Comparison of ENCODE assay signal across 14 cellular contexts in the genomic region with DNA sequence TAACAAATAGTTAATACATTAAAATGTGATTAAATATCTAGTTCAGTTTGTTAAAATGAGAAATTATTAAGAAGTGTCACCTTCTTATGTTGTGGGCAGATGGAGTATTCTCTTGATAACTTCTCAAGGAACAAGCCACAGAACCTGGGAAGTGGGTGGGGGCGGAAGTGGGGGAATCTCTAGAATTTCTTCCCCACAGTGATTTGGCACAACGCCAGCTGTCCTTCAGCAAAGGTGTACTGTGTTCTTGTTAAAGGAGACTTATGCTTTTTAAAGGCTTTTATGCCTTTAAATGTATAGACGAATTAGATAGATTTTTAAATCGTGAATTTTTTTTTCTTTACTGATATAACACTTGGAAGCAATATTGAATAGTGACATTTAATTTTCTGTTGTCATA. TPM values are rescaled to one million over a fixed set of nuclear protein-coding genes. Genes with fewer than 3 reads are reported as not detected.
DNase-seq lines count a peak whose midpoint lies in the region; ATAC-seq, FAIRE-seq and TF ChIP-seq lines count a peak whose summit lies in the region.
"Had no signal": no experiment of that assay in that cellular context is flagged by ENCODE, and none has a peak within 500 bp of the region (broad histone marks: within the 10 kb centered on the region; RNA-seq: fewer than 3 reads in every experiment).

No MANE protein-coding gene starts in this region.

- CTCF ChIA-PET in A673 (lab: Charles Lee), result no interaction called here

- no peak for TF ChIP-seq EP300 in gastroesophageal sphincter (IDR thresholded peaks at IDR 0.05)

- BruUV-seq in A673 (replicated peaks; lab: Mats Ljungman, UMichigan), result no TSS peak

- TF ChIP-seq POLR2A in gastroesophageal sphincter (IDR thresholded peaks at IDR 0.05), result no peak

- no peak overlapping the region for H3K27ac ChIP-seq in A673 (ENCODE audit: low read depth, low read length, poor library complexity, severe bottlenecking)
- H3K27ac ChIP-seq in gastroesophageal sphincter, result no peak overlapping the region
- H3K27ac ChIP-seq: dorsolateral prefrontal cortex, neural progenitor cell, suprapubic skin had no signal

- intact Hi-C loops in A673 (cut with micrococcal nuclease; ENCODE audit: unreplicated experiment), result no loop called here

- peaks cover 6% of the 10 kb centered on the region for H3K9me3 ChIP-seq in A673 (ENCODE audit: low read depth, low read length, poor library complexity, severe bottlenecking)
- H3K9me3 ChIP-seq in gastroesophageal sphincter, result no peaks in the 10 kb centered on the region
- H3K9me3 ChIP-seq: suprapubic skin had no signal

- FAIRE-seq in RCC 7860 (lab: Jason Lieb, UNC), result peak; percentile 23
- FAIRE-seq: H1 had no signal

- 61 to 73% methylated on average over 4 of the region's 4 CpGs for WGBS in gastroesophageal sphincter (ENCODE audit: low coverage in 1 of 2), 2 donors

- peak in 2 of 3 experiments; percentile 22 to 62 for DNase-seq in NCI-H1417 (lab: John Stamatoyannopoulos, UW)
- no peak for DNase-seq in NCI-H1417 treated with DMSO at 0.1 percent for 48 hours (lab: John Stamatoyannopoulos, UW)
- DNase-seq in A673 (ENCODE audit: low spot score), result peak; percentile 7
- DNase-seq in RCC 7860 (ENCODE audit: low spot score), result no peak
- DNase-seq in effector CD4-positive, alpha-beta T cell, result peak; percentile 3
- no peak for DNase-seq in NCI-H1048 (lab: John Stamatoyannopoulos, UW)
- DNase-seq: dorsolateral prefrontal cortex, IMR-90, NCI-H1436 had no signal

- ATAC-seq in HG03025 (IDR thresholded peaks at IDR 0.05; ENCODE audit: low FRiP score, unreplicated experiment) (no peak), gastroesophageal sphincter (no peak)

- H3K4me1 ChIP-seq in A673 (ENCODE audit: insufficient read depth, low read length, poor library complexity, severe bottlenecking) (peaks cover 3% of the 10 kb centered on the region), gastroesophageal sphincter (peaks cover 0 to 15% (median 0%) of the 10 kb centered on the region in 3 donors)
- H3K4me1 ChIP-seq: neural progenitor cell, suprapubic skin had no signal

- POLR2A ChIA-PET in A673 (lab: Charles Lee; ENCODE audit: low non-redundant PET), result no interaction called here

- H3K36me3 ChIP-seq in A673 (ENCODE audit: insufficient read depth, low read length, poor library complexity, severe bottlenecking) (peaks cover 5% of the 10 kb centered on the region), gastroesophageal sphincter (peaks cover 0 to 21% of the 10 kb centered on the region in 2 donors)
- H3K36me3 ChIP-seq: neural progenitor cell had no signal

- H3K27me3 ChIP-seq in A673 (replicated peaks; ENCODE audit: insufficient read depth, low read depth, low read length, poor library complexity) (no peaks in the 10 kb centered on the region), gastroesophageal sphincter (no peaks in the 10 kb centered on the region)
- H3K27me3 ChIP-seq: dorsolateral prefrontal cortex, neural progenitor cell, suprapubic skin had no signal

- no peak for TF ChIP-seq CTCF in A673 (conservative IDR thresholded peaks at IDR 0.05; ENCODE audit: low read depth, low read length)
- no peak for TF ChIP-seq CTCF in gastroesophageal sphincter (IDR thresholded peaks at IDR 0.05)

- H3K4me3 ChIP-seq in A673 (ENCODE audit: low read depth, low read length, poor library complexity, severe bottlenecking) (no peak overlapping the region), gastroesophageal sphincter (no peak overlapping the region)
- H3K4me3 ChIP-seq: dorsolateral prefrontal cortex, neural progenitor cell, suprapubic skin had no signal

RNA-seq across cellular contexts. Expression of a gene that starts 42.4 kb away (rescaled TPM):
- total RNA-seq in A673 (2021) (21.0 and 21.6 TPM in 2 replicates), gastroesophageal sphincter (10 to 100 TPM; 17.3 to 32.2 (median 23.9) TPM)

Comparison
In these comparisons a context has a peak if more than half of its experiments do, and no peak if none do; other contexts are left out.
1. DNase-seq: peak in NCI-H1417 (2 of 3), A673 (single experiment) and effector CD4-positive, alpha-beta T cell (single experiment); none in NCI-H1417 treated with DMSO at 0.1 percent for 48 hours (single experiment), RCC 7860 (single experiment) and NCI-H1048 (single experiment).